Comparison of ENCODE assay signal across 8 cellular contexts in the genomic region with DNA sequence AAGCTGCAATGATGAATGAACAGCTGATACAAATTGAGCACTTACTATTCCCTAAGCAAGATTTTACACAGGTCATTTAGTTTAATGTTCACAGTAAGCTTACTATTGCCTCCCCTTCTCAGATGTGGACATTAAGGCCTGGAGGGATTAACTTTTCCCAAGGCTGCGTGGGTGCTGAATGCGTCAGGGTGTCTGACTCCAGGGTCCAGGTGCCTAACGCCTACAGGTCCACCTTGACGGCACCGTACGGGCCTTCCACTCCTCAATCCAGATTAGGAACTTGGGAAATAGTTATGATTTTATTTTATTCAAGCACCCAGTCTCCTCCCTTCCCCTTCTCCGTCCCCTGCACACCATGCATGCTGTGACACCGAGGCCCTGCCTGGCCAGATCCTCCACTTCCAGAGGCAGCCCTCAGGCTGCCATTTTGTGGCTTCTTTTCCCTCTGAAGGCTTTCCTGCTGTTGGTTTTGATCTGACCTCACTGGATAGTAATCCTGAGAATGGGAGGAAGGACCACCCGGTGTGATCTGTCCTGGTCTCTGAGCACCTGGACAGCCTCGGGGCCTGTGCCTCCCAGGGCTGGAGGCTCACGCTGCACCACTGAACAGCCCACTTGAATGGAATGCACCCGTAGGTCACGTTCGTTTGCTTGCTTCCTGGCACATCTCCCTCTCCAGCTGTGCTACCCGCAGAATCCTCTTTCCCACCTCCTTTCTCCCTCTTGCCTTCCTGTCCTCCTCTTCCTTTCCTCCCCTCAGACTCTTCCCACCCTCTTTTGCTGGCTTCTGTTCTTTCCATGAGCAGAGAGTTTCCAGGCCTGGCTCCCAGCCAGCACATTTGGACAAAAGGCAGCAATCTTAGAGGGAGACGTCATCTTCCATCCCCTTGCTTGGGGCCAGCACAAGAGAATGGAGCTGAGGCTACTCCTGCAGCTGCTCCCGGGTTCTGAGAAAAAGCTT. TPM values are rescaled to one million over a fixed set of nuclear protein-coding genes. Genes with fewer than 3 reads are reported as not detected.
DNase-seq lines count a peak whose midpoint lies in the region; ATAC-seq and TF ChIP-seq lines count a peak whose summit lies in the region.

No MANE protein-coding gene starts in this region.

- H3K4me1 ChIP-seq in ACC112 (ENCODE audit: control insufficient read depth, insufficient read depth, low read length, unreplicated experiment) (peaks cover 17% of the 10 kb centered on the region), thoracic aorta (ENCODE audit: control insufficient read depth in 1 of 2, low read depth in 2 of 2) (peaks cover 5 to 9% of the 10 kb centered on the region in 2 donors)

- H3K27me3 ChIP-seq in ACC112 (ENCODE audit: insufficient read depth, low read length) (peaks cover 9% of the 10 kb centered on the region; the same call in 1 of the 2 replicates), thoracic aorta (replicated peaks; ENCODE audit: insufficient read depth) (no peaks in the 10 kb centered on the region)

- H3K27ac Mint-ChIP-seq in activated T-helper 2 cell treated with anti-CD3 and anti-CD28 coated beads, Interferon-gamma antibody, Interleukin-2, Interleukin-4, amounts not matched to agents 10 μg/mL and 5 μg/mL and 100 μg/mL, durations not matched to agents 14 hours and 24 hours and 36 hours: no peak overlapping the region
- H3K27ac Mint-ChIP-seq in activated CD4-positive, alpha-beta memory T cell treated with anti-CD3 and anti-CD28 coated beads for 36 hours: no peak overlapping the region

- H2AFZ ChIP-seq in ACC112 (ENCODE audit: low read length, unreplicated experiment): peak overlapping the region; percentile 77

- DNase-seq in NCI-H1105 treated with DMSO at 0.1 percent for 48 hours (lab: John Stamatoyannopoulos, UW) (peak; percentile 67), cerebellar cortex (ENCODE audit: low spot score) (peak; percentile 25), left colon (peak; percentile 64 to 72), thoracic aorta (ENCODE audit: low spot score) (peak; percentile 32), T-helper 2 cell (no peak)
- no peak for DNase-seq in activated T-helper 2 cell treated with anti-CD3 and anti-CD28 coated beads, Interferon-gamma antibody, Interleukin-2, Interleukin-4, amounts not matched to agents 10 μg/mL and 5 μg/mL and 100 μg/mL, durations not matched to agents 14 hours and 24 hours and 36 hours (ENCODE audit: low spot score)
- no peak for DNase-seq in activated CD4-positive, alpha-beta memory T cell treated with anti-CD3 and anti-CD28 coated beads for 36 hours

- no peaks in the 10 kb centered on the region for H3K36me3 ChIP-seq in ACC112 (ENCODE audit: insufficient read depth, low read length)
- no peaks in the 10 kb centered on the region for H3K36me3 ChIP-seq in thoracic aorta

- intact Hi-C loops in left colon (cut with DNase I, micrococcal nuclease): no loop called here
- intact Hi-C loops in activated T-helper 2 cell treated with anti-CD3 and anti-CD28 coated beads, Interferon-gamma antibody, Interleukin-2, Interleukin-4, amounts not matched to agents 10 μg/mL and 5 μg/mL and 100 μg/mL, durations not matched to agents 14 hours and 24 hours and 36 hours (cut with micrococcal nuclease): no loop called here
- intact Hi-C loops in activated CD4-positive, alpha-beta memory T cell treated with anti-CD3 and anti-CD28 coated beads for 36 hours (cut with micrococcal nuclease): no loop called here

- H3K27ac ChIP-seq in ACC112 (ENCODE audit: low read depth, low read length) (0 out of 2 replicates have a peak overlapping the region, but pooled peaks have one; percentile 14), thoracic aorta (no peak overlapping the region)

- H3K36me3 Mint-ChIP-seq in activated T-helper 2 cell treated with anti-CD3 and anti-CD28 coated beads, Interferon-gamma antibody, Interleukin-2, Interleukin-4, amounts not matched to agents 10 μg/mL and 5 μg/mL and 100 μg/mL, durations not matched to agents 14 hours and 24 hours and 36 hours (ENCODE audit: low read depth): no peaks in the 10 kb centered on the region
- H3K36me3 Mint-ChIP-seq in activated CD4-positive, alpha-beta memory T cell treated with anti-CD3 and anti-CD28 coated beads for 36 hours: no peaks in the 10 kb centered on the region

- H3K4me1 Mint-ChIP-seq in activated T-helper 2 cell treated with anti-CD3 and anti-CD28 coated beads, Interferon-gamma antibody, Interleukin-2, Interleukin-4, amounts not matched to agents 10 μg/mL and 5 μg/mL and 100 μg/mL, durations not matched to agents 14 hours and 24 hours and 36 hours (ENCODE audit: low read depth): peaks cover 3% of the 10 kb centered on the region
- H3K4me1 Mint-ChIP-seq in activated CD4-positive, alpha-beta memory T cell treated with anti-CD3 and anti-CD28 coated beads for 36 hours (ENCODE audit: low read depth): no peaks in the 10 kb centered on the region

- peaks cover 10% of the 10 kb centered on the region for H3K27me3 Mint-ChIP-seq in activated T-helper 2 cell treated with anti-CD3 and anti-CD28 coated beads, Interferon-gamma antibody, Interleukin-2, Interleukin-4, amounts not matched to agents 10 μg/mL and 5 μg/mL and 100 μg/mL, durations not matched to agents 14 hours and 24 hours and 36 hours (ENCODE audit: low read depth)
- no peaks in the 10 kb centered on the region for H3K27me3 Mint-ChIP-seq in activated CD4-positive, alpha-beta memory T cell treated with anti-CD3 and anti-CD28 coated beads for 36 hours

- no peak overlapping the region; the same call in 1 of the 2 replicates for H3K4me3 ChIP-seq in ACC112 (ENCODE audit: low read depth, low read length)
- H3K4me3 ChIP-seq in thoracic aorta: peak overlapping the region; percentile 8

- no peak for TF ChIP-seq CTCF in thoracic aorta (IDR thresholded peaks at IDR 0.05)

- no peaks in the 10 kb centered on the region for H3K9me3 ChIP-seq in thoracic aorta

- CTCF ChIA-PET in activated CD4-positive, alpha-beta memory T cell treated with anti-CD3 and anti-CD28 coated beads for 36 hours (lab: Charles Lee): no interaction called here

- H3K79me2 ChIP-seq in ACC112 (ENCODE audit: control insufficient read depth, insufficient read depth, low read length, unreplicated experiment): no peaks in the 10 kb centered on the region

- no peaks in the 10 kb centered on the region for H3K9me3 Mint-ChIP-seq in activated T-helper 2 cell treated with anti-CD3 and anti-CD28 coated beads, Interferon-gamma antibody, Interleukin-2, Interleukin-4, amounts not matched to agents 10 μg/mL and 5 μg/mL and 100 μg/mL, durations not matched to agents 14 hours and 24 hours and 36 hours
- no peaks in the 10 kb centered on the region for H3K9me3 Mint-ChIP-seq in activated CD4-positive, alpha-beta memory T cell treated with anti-CD3 and anti-CD28 coated beads for 36 hours

- ATAC-seq in left colon (no peak), thoracic aorta (ENCODE audit: insufficient number of reproducible peaks, low FRiP score, low read depth) (no peak)

- H3K4me3 Mint-ChIP-seq in activated T-helper 2 cell treated with anti-CD3 and anti-CD28 coated beads, Interferon-gamma antibody, Interleukin-2, Interleukin-4, amounts not matched to agents 10 μg/mL and 5 μg/mL and 100 μg/mL, durations not matched to agents 14 hours and 24 hours and 36 hours (ENCODE audit: low read depth): no peak overlapping the region
- H3K4me3 Mint-ChIP-seq in activated CD4-positive, alpha-beta memory T cell treated with anti-CD3 and anti-CD28 coated beads for 36 hours: no peak overlapping the region

- POLR2A ChIA-PET in activated CD4-positive, alpha-beta memory T cell treated with anti-CD3 and anti-CD28 coated beads for 36 hours (lab: Charles Lee): no interaction called here

RNA-seq across cellular contexts. Expression of gene DENND2A, which starts 14.4 kb away (rescaled TPM):
- total RNA-seq in left colon (1 to 10 TPM; 6.8 to 8.2 TPM), thoracic aorta (1 to 10 TPM; 4.9 to 5.1 TPM)
- not detected in 2 replicates for total RNA-seq in activated T-helper 2 cell treated with anti-CD3 and anti-CD28 coated beads, Interferon-gamma antibody, Interleukin-2, Interleukin-4, amounts not matched to agents 10 μg/mL and 5 μg/mL and 100 μg/mL, durations not matched to agents 14 hours and 24 hours and 36 hours
- not detected for total RNA-seq in activated CD4-positive, alpha-beta memory T cell treated with anti-CD3 and anti-CD28 coated beads for 36 hours

RNA-seq across cellular contexts. Expression of gene ADCK2, which starts 46.6 kb away (rescaled TPM):
- total RNA-seq in left colon (10 to 100 TPM; 26.3 to 26.5 TPM), thoracic aorta (10 to 100 TPM; 20.8 to 25.7 TPM)
- 26.3 and 29.9 TPM in 2 replicates for total RNA-seq in activated T-helper 2 cell treated with anti-CD3 and anti-CD28 coated beads, Interferon-gamma antibody, Interleukin-2, Interleukin-4, amounts not matched to agents 10 μg/mL and 5 μg/mL and 100 μg/mL, durations not matched to agents 14 hours and 24 hours and 36 hours
- 10 to 100 TPM; 24.2 to 24.4 TPM for total RNA-seq in activated CD4-positive, alpha-beta memory T cell treated with anti-CD3 and anti-CD28 coated beads for 36 hours

Comparison
In these comparisons a context has a peak if more than half of its experiments do, and no peak if none do; other contexts are left out.
1. DNase-seq: peak in NCI-H1105 treated with DMSO at 0.1 percent for 48 hours (single experiment), cerebellar cortex (single experiment), left colon (2 of 2) and thoracic aorta (single experiment); none in activated T-helper 2 cell treated with anti-CD3 and anti-CD28 coated beads, Interferon-gamma antibody, Interleukin-2, Interleukin-4, amounts not matched to agents 10 μg/mL and 5 μg/mL and 100 μg/mL, durations not matched to agents 14 hours and 24 hours and 36 hours (single experiment), activated CD4-positive, alpha-beta memory T cell treated with anti-CD3 and anti-CD28 coated beads for 36 hours (single experiment) and T-helper 2 cell (0 of 5).